In the genomic region with DNA sequence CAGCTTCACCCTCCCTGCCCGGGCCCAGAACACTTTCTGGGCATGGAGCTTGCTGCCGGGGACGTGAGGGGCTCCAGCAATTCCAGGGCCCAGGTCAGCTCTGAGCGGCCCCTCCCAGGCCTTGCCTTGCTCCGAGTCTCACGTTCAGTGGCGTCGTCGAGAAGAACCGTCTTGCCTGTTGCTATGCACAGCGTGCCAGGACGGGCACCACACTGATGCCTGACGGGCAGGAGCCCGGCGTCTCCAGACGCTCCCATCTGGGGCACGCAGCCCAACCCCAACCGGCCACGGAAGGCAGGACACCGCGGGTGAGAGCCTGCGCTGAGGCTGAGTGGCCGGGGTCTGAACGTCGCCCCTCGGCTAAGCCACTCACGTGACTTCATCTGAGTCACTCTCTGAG, we compare ENCODE assay signal across 1 cellular context.
A peak's percentile ranks its signal among the peaks of the same experiment; 100 is the strongest.
TF ChIP-seq lines count a peak whose summit lies in the region.

No MANE protein-coding gene starts in this region.

TF ChIP-seq in HepG2, 621 proteins besides CTCF, POLR2A, EP300 and RAD21:
- TF ChIP-seq RXRB (CRISPR knock-in tag; IDR thresholded peaks at IDR 0.05; ENCODE audit: borderline replicate concordance) (no peak), ZSCAN22 (CRISPR knock-in tag; IDR thresholded peaks at IDR 0.05) (no peak), HNRNPL (IDR thresholded peaks at IDR 0.05; ENCODE audit: low read depth, low read length) (0 out of 2 replicates have a peak, but pooled peaks have one; percentile 22), ZNF20 (CRISPR knock-in tag; IDR thresholded peaks at IDR 0.05) (no peak), GABPB1 (CRISPR knock-in tag; IDR thresholded peaks at IDR 0.05) (no peak)
- TF ChIP-seq, protein P1, sequence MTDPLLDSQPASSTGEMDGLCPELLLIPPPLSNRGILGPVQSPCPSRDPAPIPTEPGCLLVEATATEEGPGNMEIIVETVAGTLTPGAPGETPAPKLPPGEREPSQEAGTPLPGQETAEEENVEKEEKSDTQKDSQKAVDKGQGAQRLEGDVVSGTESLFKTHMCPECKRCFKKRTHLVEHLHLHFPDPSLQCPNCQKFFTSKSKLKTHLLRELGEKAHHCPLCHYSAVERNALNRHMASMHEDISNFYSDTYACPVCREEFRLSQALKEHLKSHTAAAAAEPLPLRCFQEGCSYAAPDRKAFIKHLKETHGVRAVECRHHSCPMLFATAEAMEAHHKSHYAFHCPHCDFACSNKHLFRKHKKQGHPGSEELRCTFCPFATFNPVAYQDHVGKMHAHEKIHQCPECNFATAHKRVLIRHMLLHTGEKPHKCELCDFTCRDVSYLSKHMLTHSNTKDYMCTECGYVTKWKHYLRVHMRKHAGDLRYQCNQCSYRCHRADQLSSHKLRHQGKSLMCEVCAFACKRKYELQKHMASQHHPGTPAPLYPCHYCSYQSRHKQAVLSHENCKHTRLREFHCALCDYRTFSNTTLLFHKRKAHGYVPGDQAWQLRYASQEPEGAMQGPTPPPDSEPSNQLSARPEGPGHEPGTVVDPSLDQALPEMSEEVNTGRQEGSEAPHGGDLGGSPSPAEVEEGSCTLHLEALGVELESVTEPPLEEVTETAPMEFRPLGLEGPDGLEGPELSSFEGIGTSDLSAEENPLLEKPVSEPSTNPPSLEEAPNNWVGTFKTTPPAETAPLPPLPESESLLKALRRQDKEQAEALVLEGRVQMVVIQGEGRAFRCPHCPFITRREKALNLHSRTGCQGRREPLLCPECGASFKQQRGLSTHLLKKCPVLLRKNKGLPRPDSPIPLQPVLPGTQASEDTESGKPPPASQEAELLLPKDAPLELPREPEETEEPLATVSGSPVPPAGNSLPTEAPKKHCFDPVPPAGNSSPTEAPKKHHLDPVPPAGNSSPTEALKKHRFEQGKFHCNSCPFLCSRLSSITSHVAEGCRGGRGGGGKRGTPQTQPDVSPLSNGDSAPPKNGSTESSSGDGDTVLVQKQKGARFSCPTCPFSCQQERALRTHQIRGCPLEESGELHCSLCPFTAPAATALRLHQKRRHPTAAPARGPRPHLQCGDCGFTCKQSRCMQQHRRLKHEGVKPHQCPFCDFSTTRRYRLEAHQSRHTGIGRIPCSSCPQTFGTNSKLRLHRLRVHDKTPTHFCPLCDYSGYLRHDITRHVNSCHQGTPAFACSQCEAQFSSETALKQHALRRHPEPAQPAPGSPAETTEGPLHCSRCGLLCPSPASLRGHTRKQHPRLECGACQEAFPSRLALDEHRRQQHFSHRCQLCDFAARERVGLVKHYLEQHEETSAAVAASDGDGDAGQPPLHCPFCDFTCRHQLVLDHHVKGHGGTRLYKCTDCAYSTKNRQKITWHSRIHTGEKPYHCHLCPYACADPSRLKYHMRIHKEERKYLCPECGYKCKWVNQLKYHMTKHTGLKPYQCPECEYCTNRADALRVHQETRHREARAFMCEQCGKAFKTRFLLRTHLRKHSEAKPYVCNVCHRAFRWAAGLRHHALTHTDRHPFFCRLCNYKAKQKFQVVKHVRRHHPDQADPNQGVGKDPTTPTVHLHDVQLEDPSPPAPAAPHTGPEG (CRISPR knock-in tag; IDR thresholded peaks at IDR 0.05) = no peak
